In the genomic region with DNA sequence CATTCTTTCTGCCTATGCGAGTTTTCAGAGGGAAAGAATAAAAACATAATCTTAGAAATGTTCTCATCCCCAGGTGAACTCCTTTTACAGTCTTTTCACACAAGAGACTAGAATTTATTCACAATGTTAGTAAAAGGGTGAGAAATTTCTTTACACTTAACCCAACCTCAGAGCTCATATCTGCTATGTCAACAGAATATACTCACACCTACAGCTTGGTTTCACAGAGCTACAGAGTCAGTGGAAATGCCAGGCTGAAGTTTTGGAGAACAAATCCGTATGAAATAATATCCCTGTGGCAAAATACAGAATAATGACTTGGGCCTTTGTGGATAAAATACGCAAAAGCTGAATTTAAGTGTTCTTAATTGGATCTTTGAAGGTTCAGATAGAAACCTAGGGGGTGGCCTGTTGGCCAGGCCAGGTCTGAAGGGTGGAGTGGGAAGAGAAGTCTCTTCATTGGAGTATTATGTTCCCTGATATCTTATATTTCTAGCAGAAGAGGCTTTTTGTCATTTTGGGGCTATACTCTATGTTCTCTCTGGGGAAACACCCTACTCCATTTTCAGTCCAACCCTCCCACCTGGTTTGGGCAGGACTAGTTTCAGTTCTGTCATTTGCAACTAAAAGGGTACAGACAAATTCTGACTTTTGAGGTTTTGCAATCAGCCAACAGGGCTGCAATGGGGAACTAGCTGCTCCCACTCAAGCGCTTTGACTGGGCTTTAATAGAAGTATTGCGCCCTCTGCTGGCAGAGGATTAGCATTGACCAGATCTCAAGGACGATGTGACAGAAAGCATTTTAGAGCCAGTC, we compare ENCODE assay signal across 8 cellular contexts. TPM values are rescaled to one million over a fixed set of nuclear protein-coding genes. Genes with fewer than 3 reads are reported as not detected.
DNase-seq lines count a peak whose midpoint lies in the region; ATAC-seq and TF ChIP-seq lines count a peak whose summit lies in the region.

No MANE protein-coding gene starts in this region.

- CTCF ChIA-PET in Panc1 (lab: Charles Lee), result interaction anchor here (1.0 to 1.4 kb wide), 3 partner anchors 83 to 149 kb away, joined by 3 to 4 read pairs (median 4); no protein-coding TSS in a partner anchor

- H3K27ac ChIP-seq in GM23338 (ENCODE audit: low read depth) (no peak overlapping the region), Panc1 (ENCODE audit: low read length) (no peak overlapping the region)

- DNase-seq in Daoy (ENCODE audit: low read depth) (peak; percentile 71), GM23338 (ENCODE audit: low spot score) (peak; percentile 95), LHCN-M2 (ENCODE audit: low read depth) (peak; percentile 83), Panc1 (ENCODE audit: low read depth, low spot score) (peak; percentile 54), fibroblast of gingiva (ENCODE audit: low read depth) (peak; percentile 81), stromal cell of bone marrow (ENCODE audit: low read depth) (peak; percentile 81)
- DNase-seq in activated T-cell treated with anti-CD3 and anti-CD28 coated beads, Interleukin-2, amount 50 U/mL, for 1 hour, result peak; percentile 61

- peaks cover 4% of the 10 kb centered on the region; the same call in 2 of the 3 replicates for H3K4me1 Mint-ChIP-seq in GM23338

- no peaks in the 10 kb centered on the region for H3K9me3 Mint-ChIP-seq in GM23338

- H3K27me3 ChIP-seq in GM23338 (ENCODE audit: insufficient read depth) (no peaks in the 10 kb centered on the region), Panc1 (ENCODE audit: control insufficient read depth, insufficient read depth, low read length) (0 out of 2 replicates have a peak, but pooled peaks cover 4% of the 10 kb centered on the region), neuron (ENCODE audit: insufficient read depth, low read length) (no peaks in the 10 kb centered on the region)

- BruUV-seq in Panc1 (replicated peaks; lab: Mats Ljungman, UMichigan), result no TSS peak

- H4K20me1 ChIP-seq in GM23338 (replicated peaks; ENCODE audit: insufficient read depth), result no peaks in the 10 kb centered on the region

- H3K36me3 ChIP-seq in GM23338 (ENCODE audit: insufficient read depth), result no peaks in the 10 kb centered on the region
- H3K36me3 ChIP-seq in Panc1 (ENCODE audit: control insufficient read depth, insufficient read depth, low read length), result no peaks in the 10 kb centered on the region
- H3K36me3 ChIP-seq in neuron (ENCODE audit: insufficient read depth, low read length), result no peaks in the 10 kb centered on the region

- POLR2A ChIA-PET in Panc1 (lab: Charles Lee), result no interaction called here

- H3K27me3 Mint-ChIP-seq in GM23338 (ENCODE audit: insufficient read depth, low read depth, poor library complexity), result no peaks in the 10 kb centered on the region

- no peak overlapping the region for H3K27ac Mint-ChIP-seq in GM23338

- H3F3A ChIP-seq in GM23338 (replicated peaks; ENCODE audit: low read depth), result no peaks in the 10 kb centered on the region

- no peaks in the 10 kb centered on the region for H3K4me1 ChIP-seq in GM23338 (ENCODE audit: insufficient read depth)
- H3K4me1 ChIP-seq in Panc1 (ENCODE audit: control insufficient read depth, insufficient read depth, low read length), result peaks cover 7% of the 10 kb centered on the region; the same call in 1 of the 2 replicates
- H3K4me1 ChIP-seq in neuron (ENCODE audit: insufficient read depth, low read length), result no peaks in the 10 kb centered on the region

- H2AFZ ChIP-seq in GM23338 (no peak overlapping the region), neuron (ENCODE audit: low read depth, low read length) (peak overlapping the region; percentile 36)

- no peak overlapping the region for H3K4me2 ChIP-seq in GM23338

- no peak overlapping the region for H3K4me3 Mint-ChIP-seq in GM23338

- no peaks in the 10 kb centered on the region for H3K9me2 ChIP-seq in GM23338 (ENCODE audit: insufficient read depth)

- ATAC-seq in GM23338 (peak; percentile 97), Panc1 (peak; percentile 96)

- peak; percentile 94 to 96 for TF ChIP-seq CTCF in GM23338 (conservative IDR thresholded peaks at IDR 0.05; ENCODE audit: low read depth in 2 of 2)
- TF ChIP-seq CTCF in Panc1 (IDR thresholded peaks at IDR 0.05), result peak; percentile 89

- H3K4me3 ChIP-seq in GM23338, result no peak overlapping the region
- H3K4me3 ChIP-seq in Panc1 (ENCODE audit: low read depth in 2 of 2, low read length in 2 of 2), result no peak overlapping the region
- H3K4me3 ChIP-seq in neuron (ENCODE audit: low read length), result no peak overlapping the region

- in situ Hi-C loops in Panc1 (cut with HindIII; ENCODE audit: low pct_unique_long_range_greater_than_20kb, low sequenced_read_pairs), result no loop called here

- H3K36me3 Mint-ChIP-seq in GM23338 (ENCODE audit: low read depth), result no peaks in the 10 kb centered on the region

- intact Hi-C loops in Panc1 (cut with micrococcal nuclease; ENCODE audit: unreplicated experiment), result loop anchor here (5.0 kb wide), 2 partner anchors 244 to 319 kb away; no protein-coding TSS in a partner anchor

- H3K9me3 ChIP-seq in Panc1 (ENCODE audit: control insufficient read depth, insufficient read depth, low read depth, low read length), result no peaks in the 10 kb centered on the region
- no peaks in the 10 kb centered on the region for H3K9me3 ChIP-seq in neuron (ENCODE audit: low read length)

- no peaks in the 10 kb centered on the region for H3K79me2 ChIP-seq in GM23338 (replicated peaks; ENCODE audit: insufficient read depth)

TF ChIP-seq in GM23338, 12 proteins besides CTCF, POLR2A, EP300 and RAD21 (continues in another document):
- TF ChIP-seq ZNF331 (CRISPR knock-in tag; IDR thresholded peaks at IDR 0.05; ENCODE audit: low read depth), result no peak
- TF ChIP-seq EZH2 (IDR thresholded peaks at IDR 0.05; ENCODE audit: low read depth, unreplicated experiment), result no peak
- TF ChIP-seq, protein P1, sequence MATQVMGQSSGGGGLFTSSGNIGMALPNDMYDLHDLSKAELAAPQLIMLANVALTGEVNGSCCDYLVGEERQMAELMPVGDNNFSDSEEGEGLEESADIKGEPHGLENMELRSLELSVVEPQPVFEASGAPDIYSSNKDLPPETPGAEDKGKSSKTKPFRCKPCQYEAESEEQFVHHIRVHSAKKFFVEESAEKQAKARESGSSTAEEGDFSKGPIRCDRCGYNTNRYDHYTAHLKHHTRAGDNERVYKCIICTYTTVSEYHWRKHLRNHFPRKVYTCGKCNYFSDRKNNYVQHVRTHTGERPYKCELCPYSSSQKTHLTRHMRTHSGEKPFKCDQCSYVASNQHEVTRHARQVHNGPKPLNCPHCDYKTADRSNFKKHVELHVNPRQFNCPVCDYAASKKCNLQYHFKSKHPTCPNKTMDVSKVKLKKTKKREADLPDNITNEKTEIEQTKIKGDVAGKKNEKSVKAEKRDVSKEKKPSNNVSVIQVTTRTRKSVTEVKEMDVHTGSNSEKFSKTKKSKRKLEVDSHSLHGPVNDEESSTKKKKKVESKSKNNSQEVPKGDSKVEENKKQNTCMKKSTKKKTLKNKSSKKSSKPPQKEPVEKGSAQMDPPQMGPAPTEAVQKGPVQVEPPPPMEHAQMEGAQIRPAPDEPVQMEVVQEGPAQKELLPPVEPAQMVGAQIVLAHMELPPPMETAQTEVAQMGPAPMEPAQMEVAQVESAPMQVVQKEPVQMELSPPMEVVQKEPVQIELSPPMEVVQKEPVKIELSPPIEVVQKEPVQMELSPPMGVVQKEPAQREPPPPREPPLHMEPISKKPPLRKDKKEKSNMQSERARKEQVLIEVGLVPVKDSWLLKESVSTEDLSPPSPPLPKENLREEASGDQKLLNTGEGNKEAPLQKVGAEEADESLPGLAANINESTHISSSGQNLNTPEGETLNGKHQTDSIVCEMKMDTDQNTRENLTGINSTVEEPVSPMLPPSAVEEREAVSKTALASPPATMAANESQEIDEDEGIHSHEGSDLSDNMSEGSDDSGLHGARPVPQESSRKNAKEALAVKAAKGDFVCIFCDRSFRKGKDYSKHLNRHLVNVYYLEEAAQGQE (IDR thresholded peaks at IDR 0.05; ENCODE audit: unreplicated experiment), result no peak

RNA-seq across cellular contexts. Expression of a gene that starts 25.7 kb away (rescaled TPM):
- total RNA-seq in Daoy (2014; rRNA removed; shearing (Covaris generic)), result 0.80 and 1.0 TPM in 2 replicates
- total RNA-seq in GM23338 (2014; rRNA removed; shearing (Covaris generic)), result 1.1 and 1.3 TPM in 2 replicates
- polyA plus RNA-seq in GM23338 (2016; fragmentation: Nextera tagmentation; extraction: Ambion mirVana), result 0.96 and 1.3 TPM in 2 replicates
- total RNA-seq in LHCN-M2 (2014; rRNA removed) (0.64 and 1.0 TPM in 2 replicates), Panc1 (2021; ENCODE audit: unreplicated experiment) (0.74 TPM)
- 0.26 TPM for polyA plus RNA-seq in LHCN-M2 (2012)
- polyA plus RNA-seq in Panc1 (2012; ENCODE audit: insufficient read length), result 0.19 TPM

RNA-seq across cellular contexts. Expression of a gene that starts 26.0 kb away (rescaled TPM):
- total RNA-seq in Daoy (2014; rRNA removed; shearing (Covaris generic)), result 1.4 and 3.0 TPM in 2 replicates
- 3.7 and 6.6 TPM in 2 replicates for total RNA-seq in GM23338 (2014; rRNA removed; shearing (Covaris generic))
- 2.4 and 3.0 TPM in 2 replicates for polyA plus RNA-seq in GM23338 (2016; fragmentation: Nextera tagmentation; extraction: Ambion mirVana)
- total RNA-seq in LHCN-M2 (2014; rRNA removed) (2.0 and 3.4 TPM in 2 replicates), Panc1 (2021; ENCODE audit: unreplicated experiment) (2.6 TPM)
- 0.80 TPM for polyA plus RNA-seq in LHCN-M2 (2012)
- 0.98 TPM for polyA plus RNA-seq in Panc1 (2012; ENCODE audit: insufficient read length)
